In the genomic region with DNA sequence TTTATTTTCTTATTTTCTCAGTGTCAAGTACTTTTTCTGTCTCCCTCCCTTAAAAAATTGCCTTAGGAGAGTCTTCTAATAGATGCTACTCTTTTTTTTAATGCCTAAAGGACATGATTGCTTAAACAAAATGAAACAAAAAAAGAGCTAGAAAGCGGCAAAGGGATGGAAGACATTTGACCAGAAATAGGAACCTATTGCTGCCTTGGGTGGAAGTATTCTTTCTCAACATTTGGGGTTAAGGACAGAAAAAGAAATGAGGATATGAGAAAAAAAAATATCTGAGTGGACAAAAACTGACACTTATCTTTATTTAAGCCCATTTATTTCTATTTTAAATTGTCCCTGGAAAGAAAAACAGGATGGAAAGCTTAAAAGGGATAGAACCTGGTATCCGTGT, we compare ENCODE assay signal across 16 cellular contexts.
"Had no signal": no experiment of that assay in that cellular context is flagged by ENCODE, and none has a peak within 500 bp of the region (broad histone marks: within the 10 kb centered on the region; RNA-seq: fewer than 3 reads in every experiment).

No MANE protein-coding gene starts in this region.

- H3K27ac ChIP-seq: cardiac muscle cell, dorsolateral prefrontal cortex, hepatocyte, parathyroid adenoma, sigmoid colon had no signal

- H2AFZ ChIP-seq: hepatocyte, parathyroid adenoma had no signal

- H3K27ac Mint-ChIP-seq: activated B cell treated with CpG ODN at 0.5 μM for 24 hours; activated CD4-positive, alpha-beta memory T cell treated with anti-CD3 and anti-CD28 coated beads, Interleukin-2, amount 10 ng/mL, durations not matched to agents 7 days and 5 days; activated CD8-positive, alpha-beta memory T cell treated with anti-CD3 and anti-CD28 coated beads, Interleukin-2, amount 10 ng/mL, durations not matched to agents 7 days and 5 days; activated naive CD8-positive, alpha-beta T cell treated with anti-CD3 and anti-CD28 coated beads for 36 hours; naive thymus-derived CD4-positive, alpha-beta T cell; stimulated activated effector memory CD8-positive, alpha-beta T cell treated with anti-CD3 and anti-CD28 coated beads, Interleukin-12 subunit alpha, Interleukin-12 subunit beta, amount 100 ng/mL, for 72 hours had no signal

- H3K79me2 ChIP-seq: hepatocyte, parathyroid adenoma had no signal

- H3K36me3 Mint-ChIP-seq: activated CD8-positive, alpha-beta memory T cell treated with anti-CD3 and anti-CD28 coated beads, Interleukin-2, amount 10 ng/mL, durations not matched to agents 7 days and 5 days; activated naive CD8-positive, alpha-beta T cell treated with anti-CD3 and anti-CD28 coated beads for 36 hours; naive thymus-derived CD4-positive, alpha-beta T cell; stimulated activated effector memory CD8-positive, alpha-beta T cell treated with anti-CD3 and anti-CD28 coated beads, Interleukin-12 subunit alpha, Interleukin-12 subunit beta, amount 100 ng/mL, for 72 hours had no signal

- H3K27me3 ChIP-seq: cardiac muscle cell, dorsolateral prefrontal cortex, hepatocyte, sigmoid colon had no signal

- H3K4me1 Mint-ChIP-seq: activated B cell treated with CpG ODN at 0.5 μM for 24 hours; activated CD4-positive, alpha-beta memory T cell treated with anti-CD3 and anti-CD28 coated beads, Interleukin-2, amount 10 ng/mL, durations not matched to agents 7 days and 5 days had no signal

- H3K9ac ChIP-seq: parathyroid adenoma had no signal

- H3K27me3 Mint-ChIP-seq: activated B cell treated with CpG ODN at 0.5 μM for 24 hours; activated CD4-positive, alpha-beta memory T cell treated with anti-CD3 and anti-CD28 coated beads, Interleukin-2, amount 10 ng/mL, durations not matched to agents 7 days and 5 days; activated CD8-positive, alpha-beta memory T cell treated with anti-CD3 and anti-CD28 coated beads, Interleukin-2, amount 10 ng/mL, durations not matched to agents 7 days and 5 days had no signal

- H3K9me3 Mint-ChIP-seq: activated B cell treated with CpG ODN at 0.5 μM for 24 hours; activated CD4-positive, alpha-beta memory T cell treated with anti-CD3 and anti-CD28 coated beads, Interleukin-2, amount 10 ng/mL, durations not matched to agents 7 days and 5 days; activated naive CD8-positive, alpha-beta T cell treated with anti-CD3 and anti-CD28 coated beads for 36 hours; stimulated activated effector memory CD8-positive, alpha-beta T cell treated with anti-CD3 and anti-CD28 coated beads, Interleukin-12 subunit alpha, Interleukin-12 subunit beta, amount 100 ng/mL, for 72 hours had no signal

- H3K4me3 Mint-ChIP-seq: activated B cell treated with CpG ODN at 0.5 μM for 24 hours; activated CD4-positive, alpha-beta memory T cell treated with anti-CD3 and anti-CD28 coated beads, Interleukin-2, amount 10 ng/mL, durations not matched to agents 7 days and 5 days; activated CD8-positive, alpha-beta memory T cell treated with anti-CD3 and anti-CD28 coated beads, Interleukin-2, amount 10 ng/mL, durations not matched to agents 7 days and 5 days; activated naive CD8-positive, alpha-beta T cell treated with anti-CD3 and anti-CD28 coated beads for 36 hours; naive thymus-derived CD4-positive, alpha-beta T cell; stimulated activated effector memory CD8-positive, alpha-beta T cell treated with anti-CD3 and anti-CD28 coated beads, Interleukin-12 subunit alpha, Interleukin-12 subunit beta, amount 100 ng/mL, for 72 hours had no signal

- DNase-seq: activated B cell treated with CpG ODN at 0.5 μM for 24 hours; activated CD4-positive, alpha-beta memory T cell treated with anti-CD3 and anti-CD28 coated beads, Interleukin-2, amount 10 ng/mL, durations not matched to agents 7 days and 5 days; activated CD4-positive, alpha-beta T cell treated with anti-CD3 and anti-CD28 coated beads for 48 hours; activated CD8-positive, alpha-beta memory T cell treated with anti-CD3 and anti-CD28 coated beads, Interleukin-2, amount 10 ng/mL, durations not matched to agents 7 days and 5 days; activated naive CD8-positive, alpha-beta T cell treated with anti-CD3 and anti-CD28 coated beads for 36 hours; amniotic stem cell; dorsolateral prefrontal cortex; left cardiac atrium; mesendoderm; naive thymus-derived CD4-positive, alpha-beta T cell; sigmoid colon; stimulated activated CD4-positive, alpha-beta T cell treated with anti-CD3 and anti-CD28 coated beads, Interleukin-4, amount 100 ng/mL, for 24 hours had no signal

- H3K4me2 ChIP-seq: hepatocyte had no signal
